In the genomic region with DNA sequence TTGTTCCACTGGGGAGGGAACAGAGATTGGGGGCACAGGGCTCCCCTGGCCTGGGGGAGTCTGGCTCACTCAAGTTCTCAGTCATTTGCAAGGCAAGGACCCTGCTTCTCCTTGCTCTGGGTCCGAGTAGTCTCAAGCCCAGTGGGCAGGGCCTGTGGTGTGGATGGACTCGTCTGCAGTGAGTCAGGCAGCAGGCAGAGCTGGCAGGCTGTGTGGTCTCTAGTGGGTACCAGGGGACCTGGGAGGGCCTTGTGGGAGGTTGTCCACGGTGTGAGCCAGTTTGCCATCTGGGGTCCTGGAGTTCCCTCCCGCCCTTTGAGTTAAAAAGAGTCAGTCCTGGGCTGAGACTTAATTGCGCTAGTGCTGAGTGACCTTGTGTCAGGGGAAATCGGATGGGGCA, we compare ENCODE assay signal across 1 cellular context.
TF ChIP-seq lines count a peak whose summit lies in the region.

No MANE protein-coding gene starts in this region.

TF ChIP-seq in A549, 52 proteins besides CTCF, POLR2A, EP300 and RAD21:
- TF ChIP-seq, protein P1, sequence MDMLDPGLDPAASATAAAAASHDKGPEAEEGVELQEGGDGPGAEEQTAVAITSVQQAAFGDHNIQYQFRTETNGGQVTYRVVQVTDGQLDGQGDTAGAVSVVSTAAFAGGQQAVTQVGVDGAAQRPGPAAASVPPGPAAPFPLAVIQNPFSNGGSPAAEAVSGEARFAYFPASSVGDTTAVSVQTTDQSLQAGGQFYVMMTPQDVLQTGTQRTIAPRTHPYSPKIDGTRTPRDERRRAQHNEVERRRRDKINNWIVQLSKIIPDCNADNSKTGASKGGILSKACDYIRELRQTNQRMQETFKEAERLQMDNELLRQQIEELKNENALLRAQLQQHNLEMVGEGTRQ (IDR thresholded peaks at IDR 0.05) = no peak
- no peak for TF ChIP-seq ZSCAN20 (CRISPR knock-in tag; IDR thresholded peaks at IDR 0.05)
